Comparison of ENCODE assay signal across 9 cellular contexts in genomic region chr16:71610936-71611871, GRCh38. TPM values are rescaled to one million over a fixed set of nuclear protein-coding genes. Genes with fewer than 3 reads are reported as not detected.
DNase-seq lines count a peak whose midpoint lies in the region; ATAC-seq and TF ChIP-seq lines count a peak whose summit lies in the region.
"Had no signal": no experiment of that assay in that cellular context is flagged by ENCODE, and none has a peak within 500 bp of the region (broad histone marks: within the 10 kb centered on the region; RNA-seq: fewer than 3 reads in every experiment).

No MANE protein-coding gene starts in this region.

- ATAC-seq in HG02642 (IDR thresholded peaks at IDR 0.05; ENCODE audit: poor library complexity, unreplicated experiment) (peak; percentile 64), left colon (peak; percentile 95), GM18520 (IDR thresholded peaks at IDR 0.05; ENCODE audit: unreplicated experiment) (no peak)

- H3K4me3 ChIP-seq in cardiac fibroblast (replicated peaks in 1 of 2; ENCODE audit: low read depth in 2 of 2, low read length in 2 of 2), result no peak overlapping the region

- TF ChIP-seq CTCF in cardiac fibroblast (IDR thresholded peaks at IDR 0.05; ENCODE audit: low read depth, low read length), result peak; percentile 99

- intact Hi-C loops in left colon (cut with DNase I, micrococcal nuclease), result no loop called here

- peak; percentile 94 for DNase-seq in ELF-1 (ENCODE audit: low read depth, low spot score)
- peak; percentile 18 for DNase-seq in NCI-H2171 (lab: John Stamatoyannopoulos, UW)
- DNase-seq in activated CD4-positive, CD25-positive, alpha-beta regulatory T cell treated with anti-CD3 and anti-CD28 coated beads, Interleukin-2, amount 50 U/mL, for 16 hours (ENCODE audit: low read depth, low spot score), result peak; percentile 46
- peak; percentile 59 to 71 for DNase-seq in cardiac fibroblast (ENCODE audit: low read depth in 2 of 2)
- DNase-seq in left colon, result peak; percentile 46 to 82
- peak; percentile 80 to 87 for DNase-seq in stimulated activated CD4-positive, alpha-beta T cell treated with anti-CD3 and anti-CD28 coated beads, Interleukin-4, amount 100 ng/mL, for 48 hours (ENCODE audit: low read depth in 2 of 2)

RNA-seq across cellular contexts. Expression of gene MARVELD3, which starts 14.8 kb away (rescaled TPM):
- total RNA-seq in left colon, result 100 to 1,000 TPM in 1 of 2 donors, 10 to 100 TPM in 1; 69.7 to 112 TPM

RNA-seq across cellular contexts. Expression of gene TAT, which starts 34.3 kb away (rescaled TPM):
- 1 to 10 TPM in 1 of 2 donors, under 1 TPM in 1; 0.67 to 2.1 TPM for total RNA-seq in left colon
- total RNA-seq: glomerular endothelial cell had no signal

Comparison
In these comparisons a context has a peak if more than half of its experiments do, and no peak if none do; other contexts are left out.
1. DNase-seq: peak in every context shown above with its lines; median percentile 94 in ELF-1; 84 in stimulated activated CD4-positive, alpha-beta T cell treated with anti-CD3 and anti-CD28 coated beads, Interleukin-4, amount 100 ng/mL, for 48 hours; 65 in cardiac fibroblast; 64 in left colon; 46 in activated CD4-positive, CD25-positive, alpha-beta regulatory T cell treated with anti-CD3 and anti-CD28 coated beads, Interleukin-2, amount 50 U/mL, for 16 hours; 18 in NCI-H2171.